In genomic region chr5:21806271-21806670, GRCh38 we compare ENCODE assay signal across 27 cellular contexts.
"Had no signal": no experiment of that assay in that cellular context is flagged by ENCODE, and none has a peak within 500 bp of the region (broad histone marks: within the 10 kb centered on the region; RNA-seq: fewer than 3 reads in every experiment).

No MANE protein-coding gene starts in this region.

- H2AFZ ChIP-seq: PC-9 had no signal

- H3K27me3 ChIP-seq: brain microvascular endothelial cell, cardiac muscle cell had no signal

- H3K4me3 ChIP-seq: cardiac muscle cell, PC-9 had no signal

- DNase-seq: activated B cell treated with CpG ODN at 0.5 μM for 24 hours; activated CD4-positive, alpha-beta memory T cell treated with anti-CD3 and anti-CD28 coated beads for 36 hours; activated CD4-positive, alpha-beta T cell treated with anti-CD3 and anti-CD28 coated beads for 4 hours; activated CD4-positive, alpha-beta T cell treated with anti-CD3 and anti-CD28 coated beads, Interleukin-2, amount 50 U/mL, for 1 hour; activated CD4-positive, CD25-positive, alpha-beta regulatory T cell treated with anti-CD3 and anti-CD28 coated beads, Interleukin-2, amount 50 U/mL, for 72 hours; activated CD8-positive, alpha-beta memory T cell treated with anti-CD3 and anti-CD28 coated beads, Interleukin-2, amount 50 U/mL, for 4 hours; activated effector memory CD4-positive, alpha-beta T cell treated with Interleukin-2 at 50 U/mL for 16 hours; activated naive CD4-positive, alpha-beta T cell treated with anti-CD3 and anti-CD28 coated beads, Interleukin-2, amount 50 U/mL, for 16 hours; activated naive CD8-positive, alpha-beta T cell treated with anti-CD3 and anti-CD28 coated beads for 36 hours; activated T-cell treated with anti-CD3 and anti-CD28 coated beads for 4 hours; activated T-cell treated with anti-CD3 and anti-CD28 coated beads, Interleukin-2, amount 50 U/mL, for 48 hours; amniotic stem cell; aorta; NCI-H1048; NCI-H1436 treated with DMSO at 0.1 percent for 48 hours; NCI-H1694 treated with DMSO at 0.1 percent for 48 hours; NCI-H2029; NCI-H345; NCI-H524 treated with DMSO at 0.1 percent for 48 hours; PC-9; Right ventricle myocardium superior; T-helper 1 cell; T-helper 2 cell; T-helper 9 cell had no signal

- H3K4me2 ChIP-seq: PC-9 had no signal

- H3K27ac ChIP-seq: brain microvascular endothelial cell, cardiac muscle cell, PC-9, VCaP had no signal

- H3K36me3 ChIP-seq: brain microvascular endothelial cell, cardiac muscle cell had no signal
